ENCODE assay signal across 1 cellular context in genomic region chr7:157482517-157483120, GRCh38.
TF ChIP-seq lines count a peak whose summit lies in the region.

No MANE protein-coding gene starts in this region.

TF ChIP-seq in GM23338, 12 proteins besides CTCF, POLR2A, EP300 and RAD21:
- no peak for TF ChIP-seq ETS1 (IDR thresholded peaks at IDR 0.05)
- TF ChIP-seq CREB1 (CRISPR knock-in tag; IDR thresholded peaks at IDR 0.05; ENCODE audit: low read depth), result no peak
- no peak for TF ChIP-seq ZNF114 (CRISPR knock-in tag; IDR thresholded peaks at IDR 0.05)
- no peak for TF ChIP-seq REST (IDR thresholded peaks at IDR 0.05; ENCODE audit: unreplicated experiment)
- TF ChIP-seq NANOG (IDR thresholded peaks at IDR 0.05; ENCODE audit: borderline replicate concordance), result no peak
- TF ChIP-seq POLR2AphosphoS5 (IDR thresholded peaks at IDR 0.05; ENCODE audit: low read depth), result no peak
- no peak for TF ChIP-seq ZNF331 (CRISPR knock-in tag; IDR thresholded peaks at IDR 0.05; ENCODE audit: low read depth)
